In the genomic region with DNA sequence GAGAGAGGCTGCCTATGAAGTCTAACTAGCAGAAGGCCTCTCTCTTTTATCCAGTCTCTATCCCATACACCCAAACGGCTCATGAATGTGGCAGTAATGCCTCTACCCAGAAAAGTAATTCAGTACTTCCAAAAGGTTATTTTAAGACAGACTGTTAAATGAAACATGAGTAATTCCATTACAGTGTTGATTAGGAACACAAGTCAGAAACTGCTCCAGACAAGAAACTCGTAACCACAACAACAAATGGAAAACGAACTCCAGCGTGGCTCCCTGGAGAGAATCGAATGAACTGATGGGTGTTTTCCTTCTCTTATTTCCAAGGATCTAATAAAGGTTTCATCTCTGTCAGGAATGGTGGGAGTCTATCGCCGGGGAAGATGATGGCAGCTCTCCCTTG, we compare ENCODE assay signal across 23 cellular contexts.
"Had no signal": no experiment of that assay in that cellular context is flagged by ENCODE, and none has a peak within 500 bp of the region (broad histone marks: within the 10 kb centered on the region; RNA-seq: fewer than 3 reads in every experiment).

No MANE protein-coding gene starts in this region.

- H3K9me3 ChIP-seq: adrenal gland, ascending aorta, lower lobe of right lung, upper lobe of left lung had no signal

- DNase-seq: activated B cell treated with CpG ODN at 0.5 μM for 24 hours; activated CD4-positive, alpha-beta T cell treated with anti-CD3 and anti-CD28 coated beads for 36 hours; activated CD4-positive, alpha-beta T cell treated with anti-CD3 and anti-CD28 coated beads, Interleukin-2, amount 50 U/mL, for 4 hours; activated CD8-positive, alpha-beta memory T cell treated with anti-CD3 and anti-CD28 coated beads for 24 hours; activated CD8-positive, alpha-beta memory T cell treated with anti-CD3 and anti-CD28 coated beads, Interleukin-2, amount 50 U/mL, for 4 hours; activated naive CD4-positive, alpha-beta T cell; activated T-cell treated with anti-CD3 and anti-CD28 coated beads, Interleukin-2, amount 50 U/mL, for 24 hours; adrenal gland; central memory CD4-positive, alpha-beta T cell; dorsolateral prefrontal cortex; effector memory CD8-positive, alpha-beta T cell; foreskin fibroblast; kidney; lower lobe of right lung; natural killer cell; retina; stimulated activated CD4-positive, alpha-beta T cell treated with anti-CD3 and anti-CD28 coated beads, Interleukin-4, amount 100 ng/mL, for 24 hours; stimulated activated naive CD4-positive, alpha-beta T cell treated with Interleukin-2 at 50 U/mL for 16 hours; T-helper 9 cell; upper lobe of left lung had no signal

- H3K4me1 ChIP-seq: adrenal gland, lower lobe of right lung had no signal

- H3K27me3 ChIP-seq: adrenal gland, ascending aorta, dorsolateral prefrontal cortex, upper lobe of left lung had no signal

- H3K27ac ChIP-seq: adrenal gland, ascending aorta, dorsolateral prefrontal cortex, lower lobe of right lung, upper lobe of left lung had no signal

- H3K4me3 ChIP-seq: adrenal gland, ascending aorta, dorsolateral prefrontal cortex, lower lobe of right lung, upper lobe of left lung had no signal

- ATAC-seq: activated CD4-positive, alpha-beta T cell treated with anti-CD3 and anti-CD28 coated beads for 36 hours; activated T-helper 17 cell treated with anti-CD3 and anti-CD28 coated beads, Interleukin-2, amount 50 U/mL, for 72 hours; effector memory CD8-positive, alpha-beta T cell; esophagus mucosa; lower lobe of right lung; natural killer cell had no signal

- H3K36me3 ChIP-seq: adrenal gland, ascending aorta, lower lobe of right lung, upper lobe of left lung had no signal
